ENCODE assay signal across 18 cellular contexts in the genomic region with DNA sequence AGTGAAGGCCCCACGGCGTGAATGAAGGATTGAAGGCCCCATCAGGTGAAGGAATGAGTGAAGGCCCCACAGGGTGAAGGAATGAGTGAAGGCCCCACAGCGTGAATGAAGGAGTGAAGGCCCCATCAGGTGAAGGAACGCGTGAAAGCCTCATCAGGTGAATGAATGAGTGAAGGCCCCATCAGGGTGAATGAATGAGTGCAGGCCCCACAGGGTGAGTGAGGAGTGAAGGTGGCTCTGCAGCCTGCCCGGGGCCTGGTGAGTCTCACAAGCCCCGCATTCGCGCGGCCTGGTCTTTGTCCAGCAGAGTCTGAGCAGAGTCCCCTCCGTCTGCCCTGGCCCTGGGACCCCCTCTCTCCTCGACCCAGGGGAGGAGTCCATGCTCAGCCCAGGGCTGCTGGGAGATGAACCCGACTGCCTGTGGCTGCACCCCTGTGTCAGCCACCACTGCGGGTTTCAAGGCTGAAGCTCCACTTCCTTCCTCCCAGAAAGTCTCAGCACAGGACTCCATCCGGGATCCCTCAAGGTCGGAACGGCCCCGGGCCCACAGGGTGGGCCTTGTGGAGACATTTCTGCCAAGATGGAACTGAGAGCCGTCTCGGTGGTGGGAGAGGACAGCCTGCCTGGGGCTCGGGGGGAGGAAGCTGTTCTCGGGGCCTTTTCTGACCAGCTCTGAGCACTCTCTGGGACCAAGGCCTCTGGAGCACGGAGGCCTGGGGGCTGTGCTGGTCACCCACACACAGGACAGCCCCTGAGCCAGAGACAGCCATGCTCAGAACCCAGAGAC. TPM values are rescaled to one million over a fixed set of nuclear protein-coding genes. Genes with fewer than 3 reads are reported as not detected.
"Had no signal": no experiment of that assay in that cellular context is flagged by ENCODE, and none has a peak within 500 bp of the region (broad histone marks: within the 10 kb centered on the region; RNA-seq: fewer than 3 reads in every experiment).

No MANE protein-coding gene starts in this region.

- DNase-seq: activated CD4-positive, alpha-beta memory T cell treated with anti-CD3 and anti-CD28 coated beads for 36 hours; activated CD4-positive, CD25-positive, alpha-beta regulatory T cell treated with anti-CD3 and anti-CD28 coated beads, Interleukin-2, amount 50 U/mL, for 72 hours; activated naive CD4-positive, alpha-beta T cell treated with anti-CD3 and anti-CD28 coated beads for 36 hours; adrenal gland; caudate nucleus; cortex of kidney; effector memory CD8-positive, alpha-beta T cell; erythroblast; hippocampal formation; midbrain; small intestine; T-helper 2 cell had no signal

- ATAC-seq: effector memory CD8-positive, alpha-beta T cell had no signal

- H3K36me3 ChIP-seq: adrenal gland, neutrophil, tibial artery, vagina had no signal

- H3K27me3 ChIP-seq: adrenal gland, vagina had no signal

- H3K4me1 ChIP-seq: adrenal gland, vagina had no signal

- H3K4me3 ChIP-seq: adrenal gland, tibial artery, vagina had no signal

- H3K9me3 ChIP-seq: adrenal gland, neutrophil, vagina had no signal

- H3K27ac Mint-ChIP-seq: activated CD4-positive, alpha-beta memory T cell treated with anti-CD3 and anti-CD28 coated beads for 36 hours; activated naive CD4-positive, alpha-beta T cell treated with anti-CD3 and anti-CD28 coated beads for 36 hours; activated T-helper 1 cell treated with anti-CD3 and anti-CD28 coated beads, Interleukin-12 subunit alpha, Interleukin-12 subunit beta, Interleukin-2, Interleukin-4 antibody, amounts not matched to agents 30 ng/mL and 10 ng/mL and 1 ng/mL, durations not matched to agents 14 hours and 24 hours and 36 hours; effector memory CD8-positive, alpha-beta T cell had no signal

- H3K36me3 Mint-ChIP-seq: activated CD4-positive, alpha-beta memory T cell treated with anti-CD3 and anti-CD28 coated beads for 36 hours had no signal

- H3K27ac ChIP-seq: adrenal gland, neutrophil, tibial artery, vagina had no signal

- H3K4me3 Mint-ChIP-seq: activated CD4-positive, alpha-beta memory T cell treated with anti-CD3 and anti-CD28 coated beads for 36 hours; activated naive CD4-positive, alpha-beta T cell treated with anti-CD3 and anti-CD28 coated beads for 36 hours; activated T-helper 1 cell treated with anti-CD3 and anti-CD28 coated beads, Interleukin-12 subunit alpha, Interleukin-12 subunit beta, Interleukin-2, Interleukin-4 antibody, amounts not matched to agents 30 ng/mL and 10 ng/mL and 1 ng/mL, durations not matched to agents 14 hours and 24 hours and 36 hours; effector memory CD8-positive, alpha-beta T cell had no signal

RNA-seq across cellular contexts. Expression of a gene that starts 37.4 kb away (rescaled TPM):
- total RNA-seq: activated CD4-positive, alpha-beta memory T cell treated with anti-CD3 and anti-CD28 coated beads for 36 hours; kidney epithelial cell; lower leg skin had no signal
